Comparison of ENCODE assay signal across 6 cellular contexts in the genomic region with DNA sequence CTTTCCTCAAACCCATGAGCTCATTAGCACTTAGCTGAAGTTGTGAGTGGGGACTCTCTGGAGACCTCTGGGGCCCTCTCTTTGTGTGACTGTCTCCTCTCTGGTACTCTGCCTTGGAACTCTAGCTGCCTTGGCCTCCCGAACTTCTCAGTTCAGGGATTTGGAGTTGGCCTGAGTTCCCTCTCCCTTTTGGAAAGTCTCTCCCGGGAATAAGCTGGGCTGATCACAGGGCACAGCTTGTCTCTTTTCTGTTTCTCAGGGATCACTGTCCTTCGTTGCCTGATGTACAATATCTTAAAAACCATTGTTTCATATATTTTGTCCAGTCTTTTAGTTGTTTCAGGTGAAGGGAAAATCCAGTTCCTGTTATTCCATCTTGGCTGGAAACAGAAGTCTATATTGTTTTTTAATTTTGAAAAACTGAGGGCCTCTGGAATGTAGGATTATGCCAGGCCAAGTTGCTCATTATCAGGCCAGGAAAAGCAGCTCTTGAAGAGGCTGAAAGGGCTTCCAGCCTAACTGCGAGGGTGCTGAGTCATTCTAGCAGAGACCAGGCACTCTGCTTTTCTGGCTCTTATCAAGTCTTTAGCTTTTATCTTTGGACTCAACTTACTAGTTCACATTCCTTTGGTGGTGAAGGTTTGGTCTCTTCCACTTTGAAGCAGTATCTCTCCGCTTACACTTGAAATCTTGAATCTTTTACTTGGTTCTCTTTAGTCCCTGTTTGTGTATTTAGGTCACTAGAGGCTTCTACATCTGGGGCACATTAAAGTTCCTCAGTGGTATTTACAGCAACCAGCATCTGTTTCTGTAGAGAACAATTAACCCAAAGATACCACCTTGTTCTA. TPM values are rescaled to one million over a fixed set of nuclear protein-coding genes. Genes with fewer than 3 reads are reported as not detected.
A peak's percentile ranks its signal among the peaks of the same experiment; 100 is the strongest.
DNase-seq lines count a peak whose midpoint lies in the region; ATAC-seq and FAIRE-seq lines count a peak whose summit lies in the region.

No MANE protein-coding gene starts in this region.

- ATAC-seq in Right ventricle myocardium inferior = peak; percentile 95
- ATAC-seq in HG02885 (IDR thresholded peaks at IDR 0.05; ENCODE audit: poor library complexity, unreplicated experiment) = no peak

- 26 to 36% (median 34%) methylated on average over 5 of the region's 5 CpGs for WGBS in small intestine, 3 donors

- no peak overlapping the region for H3K4me3 ChIP-seq in small intestine (ENCODE audit: low read depth in 1 of 2, low read length in 2 of 2)

- H3K9me3 ChIP-seq in small intestine (ENCODE audit: control insufficient read depth, low read depth) = no peaks in the 10 kb centered on the region

- H3K4me1 ChIP-seq in small intestine (ENCODE audit: control insufficient read depth in 2 of 2, insufficient read depth in 1 of 2, low read depth in 1 of 2, low read length in 1 of 2) = peaks cover 2 to 3% of the 10 kb centered on the region in 2 donors

- H3K27me3 ChIP-seq in small intestine (ENCODE audit: control insufficient read depth in 2 of 2, insufficient read depth in 2 of 2, low read length in 2 of 2) = no peaks in the 10 kb centered on the region

- peak overlapping the region; percentile 59 to 87 for H3K27ac ChIP-seq in small intestine (ENCODE audit: low read depth in 1 of 2, low read length in 1 of 2)

- no peak for FAIRE-seq in small intestine (lab: Jason Lieb, UNC)

- intact Hi-C loops in Right ventricle myocardium inferior (cut with DNase I) = loop anchor here (5.0 kb wide), 1 partner anchor 47 kb away; no protein-coding TSS in a partner anchor
- intact Hi-C loops in cardiac septum (cut with DNase I) = loop anchor here (2.0 kb wide), 1 partner anchor 34 kb away; no protein-coding TSS in a partner anchor

- no peaks in the 10 kb centered on the region for H3K36me3 ChIP-seq in small intestine (ENCODE audit: control insufficient read depth in 2 of 2, insufficient read depth in 2 of 2, low read length in 2 of 2)

- DNase-seq in Right ventricle myocardium inferior (ENCODE audit: missing footprints) (no peak), cardiac septum (ENCODE audit: low spot score) (no peak), fibroblast of gingiva (ENCODE audit: low read depth) (peak; percentile 83), small intestine (peak; percentile 88)
- no peak for DNase-seq in stimulated activated CD4-positive, alpha-beta T cell treated with anti-CD3 and anti-CD28 coated beads, Interleukin-4, amount 100 ng/mL, for 4 hours

RNA-seq across cellular contexts. Expression of a gene that starts 8.4 kb away (rescaled TPM):
- 139 TPM for total RNA-seq in Right ventricle myocardium inferior
- 233 TPM for total RNA-seq in cardiac septum
- polyA plus RNA-seq in small intestine = 10 to 100 TPM; 23.0 to 37.0 (median 27.6) TPM

RNA-seq across cellular contexts. Expression of a gene that starts 44.6 kb away (rescaled TPM):
- 0.24 TPM for total RNA-seq in Right ventricle myocardium inferior
- 0.16 TPM for total RNA-seq in cardiac septum
- under 1 TPM in 2 of 3 donors, not detected in 1; 0.42 to 0.81 TPM for polyA plus RNA-seq in small intestine

RNA-seq across cellular contexts. Expression of a gene that starts 44.7 kb away (rescaled TPM):
- total RNA-seq in Right ventricle myocardium inferior = 22.6 TPM
- total RNA-seq in cardiac septum = 16.9 TPM
- 10 to 100 TPM; 15.7 to 43.8 (median 19.5) TPM for polyA plus RNA-seq in small intestine

RNA-seq across cellular contexts. Expression of a gene that starts 54.1 kb away (rescaled TPM):
- total RNA-seq in Right ventricle myocardium inferior = 136 TPM
- total RNA-seq in cardiac septum = 68.2 TPM
- polyA plus RNA-seq in small intestine = 10 to 100 TPM; 33.5 to 97.7 (median 41.3) TPM

Comparison
In these comparisons a context has a peak if more than half of its experiments do, and no peak if none do; other contexts are left out.
1. DNase-seq: peak in fibroblast of gingiva (single experiment) and small intestine (single experiment); none in Right ventricle myocardium inferior (single experiment), cardiac septum (single experiment) and stimulated activated CD4-positive, alpha-beta T cell treated with anti-CD3 and anti-CD28 coated beads, Interleukin-4, amount 100 ng/mL, for 4 hours (0 of 2).